Comparison of ENCODE assay signal across 11 cellular contexts in the genomic region with DNA sequence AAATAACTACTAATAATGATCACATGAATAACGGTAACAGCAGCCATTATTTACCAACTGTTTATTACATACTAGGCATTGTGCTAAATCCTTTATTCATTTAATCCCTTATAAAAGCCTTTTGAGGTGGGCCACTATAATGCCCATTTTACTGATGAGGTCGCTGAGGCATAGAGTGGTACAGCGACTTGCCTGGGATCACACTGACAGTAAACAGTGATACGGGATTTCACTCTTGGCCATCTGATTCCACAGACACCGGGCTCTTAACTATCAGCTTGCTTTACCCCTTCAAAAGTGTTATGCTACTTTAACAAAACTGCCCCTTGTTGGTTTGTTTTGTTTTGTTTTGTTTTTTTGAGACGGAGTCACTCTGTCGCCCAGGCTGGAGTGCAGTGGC. TPM values are rescaled to one million over a fixed set of nuclear protein-coding genes. Genes with fewer than 3 reads are reported as not detected.
DNase-seq lines count a peak whose midpoint lies in the region; ATAC-seq, FAIRE-seq and TF ChIP-seq lines count a peak whose summit lies in the region.
"Had no signal": no experiment of that assay in that cellular context is flagged by ENCODE, and none has a peak within 500 bp of the region (broad histone marks: within the 10 kb centered on the region; RNA-seq: fewer than 3 reads in every experiment).

No MANE protein-coding gene starts in this region.

- H3K36me3 Mint-ChIP-seq in CD4-positive, alpha-beta T cell (ENCODE audit: low read depth), result peaks cover 23% of the 10 kb centered on the region
- H3K36me3 Mint-ChIP-seq in astrocyte (ENCODE audit: low read depth, unreplicated experiment), result peaks cover 8% of the 10 kb centered on the region

- DNase-seq in CD4-positive, alpha-beta T cell, result peak in 1 of 10 experiments; percentile 21
- DNase-seq in astrocyte (ENCODE audit: low read depth) (no peak), mucosa of descending colon (no peak), HCEC 1CT (no peak)
- DNase-seq: DMS 273 treated with DMSO at 0.1 percent for 48 hours, NCI-H345, sigmoid colon had no signal

- H3K27me3 Mint-ChIP-seq in CD4-positive, alpha-beta T cell, result no peaks in the 10 kb centered on the region
- no peaks in the 10 kb centered on the region for H3K27me3 Mint-ChIP-seq in astrocyte (ENCODE audit: low read depth, unreplicated experiment)

- H2AFZ ChIP-seq in KMS-11 (ENCODE audit: low read depth), result no peak overlapping the region
- H2AFZ ChIP-seq in astrocyte (ENCODE audit: low read depth, low read length), result no peak overlapping the region

- H3K4me3 ChIP-seq in KMS-11 (IDR thresholded peaks at IDR 0.05; ENCODE audit: insufficient read depth, low read depth, low read length), result no peak overlapping the region
- no peak overlapping the region for H3K4me3 ChIP-seq in astrocyte (ENCODE audit: insufficient read depth, low read depth, low read length)
- peak overlapping the region; percentile 33 for H3K4me3 ChIP-seq in neutrophil (ENCODE audit: low read depth in 1 of 2, low read length in 1 of 2)
- no peak overlapping the region for H3K4me3 ChIP-seq in mucosa of descending colon
- H3K4me3 ChIP-seq: sigmoid colon had no signal

- H4K20me1 ChIP-seq in KMS-11 (ENCODE audit: insufficient read depth) (no peaks in the 10 kb centered on the region), astrocyte (ENCODE audit: insufficient read depth, low read length) (peaks cover 8% of the 10 kb centered on the region)

- no peak for FAIRE-seq in astrocyte (lab: Jason Lieb, UNC)

- peaks cover 31% of the 10 kb centered on the region for H3K79me2 ChIP-seq in KMS-11 (ENCODE audit: insufficient read depth, low read depth)
- H3K79me2 ChIP-seq in astrocyte (ENCODE audit: insufficient read depth, low read length), result peaks cover 68% of the 10 kb centered on the region

- peak overlapping the region; percentile 83 for H3K4me3 Mint-ChIP-seq in CD4-positive, alpha-beta T cell
- H3K4me3 Mint-ChIP-seq in astrocyte (ENCODE audit: unreplicated experiment), result peak overlapping the region; percentile 71

- peaks cover 62% of the 10 kb centered on the region for H3K4me1 Mint-ChIP-seq in CD4-positive, alpha-beta T cell (ENCODE audit: low read depth)
- peaks cover 21% of the 10 kb centered on the region for H3K4me1 Mint-ChIP-seq in astrocyte (ENCODE audit: low read depth, unreplicated experiment)

- no peaks in the 10 kb centered on the region for H3K9me3 ChIP-seq in CD4-positive, alpha-beta T cell (ENCODE audit: control insufficient read depth, low read length)
- H3K9me3 ChIP-seq in astrocyte (ENCODE audit: insufficient read depth, low read depth, low read length) (no peaks in the 10 kb centered on the region), neutrophil (no peaks in the 10 kb centered on the region), mucosa of descending colon (no peaks in the 10 kb centered on the region)
- H3K9me3 ChIP-seq: heart right ventricle, sigmoid colon had no signal

- intact Hi-C loops in CD4-positive, alpha-beta T cell (cut with DNase I, micrococcal nuclease), result loop anchor here (5.0 to 10.0 kb wide), 10 partner anchors 35 to 962 kb away; a partner anchor contains a TSS
- intact Hi-C loops in mucosa of descending colon (cut with DNase I, micrococcal nuclease), result loop anchor here in 1 of 2 donors (5.0 kb wide), 1 partner anchor 145 kb away; no protein-coding TSS in a partner anchor

- H3K27me3 ChIP-seq in CD4-positive, alpha-beta T cell (ENCODE audit: control insufficient read depth, insufficient read depth, low read length), result no peaks in the 10 kb centered on the region
- H3K27me3 ChIP-seq in KMS-11 (ENCODE audit: insufficient read depth, low read depth) (no peaks in the 10 kb centered on the region), astrocyte (ENCODE audit: insufficient read depth, low read length) (no peaks in the 10 kb centered on the region), neutrophil (peaks cover 6% of the 10 kb centered on the region)
- H3K27me3 ChIP-seq: heart right ventricle, sigmoid colon had no signal

- peaks cover 2% of the 10 kb centered on the region for H3K9me3 Mint-ChIP-seq in CD4-positive, alpha-beta T cell
- H3K9me3 Mint-ChIP-seq in astrocyte (ENCODE audit: unreplicated experiment), result no peaks in the 10 kb centered on the region

- peak overlapping the region; percentile 89 for H3K27ac ChIP-seq in CD4-positive, alpha-beta T cell (ENCODE audit: low read depth, low read length)
- peak overlapping the region; percentile 84 for H3K27ac ChIP-seq in KMS-11
- H3K27ac ChIP-seq in astrocyte (ENCODE audit: low read depth, low read length), result peak overlapping the region; percentile 89
- peak overlapping the region; percentile 90 for H3K27ac ChIP-seq in neutrophil

- POLR2A ChIA-PET in CD4-positive, alpha-beta T cell (lab: Charles Lee), result interaction anchor here (0.9 to 2.6 kb wide), 8 partner anchors 19 to 725 kb away, joined by 3 to 47 read pairs (median 4); a partner anchor contains a TSS

- peak overlapping the region; percentile 74 for H3K4me2 ChIP-seq in KMS-11
- peak overlapping the region; percentile 51 for H3K4me2 ChIP-seq in astrocyte (ENCODE audit: low read length)

- CTCF ChIA-PET in CD4-positive, alpha-beta T cell (lab: Charles Lee), result interaction anchor here (0.7 to 1.9 kb wide), 3 partner anchors 23 to 343 kb away, joined by 3 to 17 read pairs (median 4); no protein-coding TSS in a partner anchor

- H3K9ac ChIP-seq in KMS-11 (peak overlapping the region; percentile 49; the same call in 1 of the 2 replicates), astrocyte (ENCODE audit: low read length) (peak overlapping the region; percentile 50)

- ATAC-seq in CD4-positive, alpha-beta T cell (ENCODE audit: poor library complexity), result no peak
- no peak for ATAC-seq in mucosa of descending colon
- no peak for ATAC-seq in GM19328 (IDR thresholded peaks at IDR 0.05; ENCODE audit: unreplicated experiment)

- H3K36me3 ChIP-seq in KMS-11 (ENCODE audit: insufficient read depth) (no peaks in the 10 kb centered on the region), astrocyte (ENCODE audit: insufficient read depth, low read length) (peaks cover 2% of the 10 kb centered on the region), neutrophil (peaks cover 5% of the 10 kb centered on the region), mucosa of descending colon (ENCODE audit: low read depth) (no peaks in the 10 kb centered on the region)

- peaks cover 44% of the 10 kb centered on the region for H3K4me1 ChIP-seq in KMS-11 (ENCODE audit: low read depth, poor library complexity, severe bottlenecking)
- peaks cover 15% of the 10 kb centered on the region for H3K4me1 ChIP-seq in astrocyte (ENCODE audit: insufficient read depth, low read length)
- H3K4me1 ChIP-seq in neutrophil (ENCODE audit: control insufficient read depth in 1 of 2, insufficient read depth in 1 of 2, low read depth in 1 of 2, low read length in 1 of 2), result peaks cover 55 to 68% of the 10 kb centered on the region in 2 experiments
- H3K4me1 ChIP-seq in mucosa of descending colon (ENCODE audit: low read depth), result peaks cover 25% of the 10 kb centered on the region

- TF ChIP-seq CTCF in CD4-positive, alpha-beta T cell (IDR thresholded peaks at IDR 0.05), result no peak
- TF ChIP-seq CTCF in KMS-11 (conservative IDR thresholded peaks at IDR 0.05; ENCODE audit: low read depth, low read length), result no peak
- no peak for TF ChIP-seq CTCF in astrocyte (IDR thresholded peaks at IDR 0.05; ENCODE audit: insufficient read depth, low read depth, low read length)
- TF ChIP-seq CTCF in neutrophil (IDR thresholded peaks at IDR 0.05), result no peak
- no peak for TF ChIP-seq CTCF in mucosa of descending colon (IDR thresholded peaks at IDR 0.05)

- peak overlapping the region; percentile 98 for H3K27ac Mint-ChIP-seq in CD4-positive, alpha-beta T cell
- peak overlapping the region; percentile 95 for H3K27ac Mint-ChIP-seq in astrocyte (ENCODE audit: unreplicated experiment)

RNA-seq across cellular contexts. Expression of a gene that starts 2.2 kb away (rescaled TPM):
- 10 to 100 TPM; 16.5 to 17.2 TPM for total RNA-seq in CD4-positive, alpha-beta T cell
- total RNA-seq in astrocyte (16.6 and 18.8 TPM in 2 replicates), mucosa of descending colon (10 to 100 TPM; 20.2 to 27.3 (median 21.0) TPM)

Comparison
In these comparisons a context has a peak if more than half of its experiments do, and no peak if none do; other contexts are left out.
1. H3K4me3 ChIP-seq: peak in neutrophil (2 of 2); none in KMS-11 (single experiment), astrocyte (single experiment) and mucosa of descending colon (single experiment).
2. Peak in every context shown above with its lines, with median percentiles within 50 percentile points of each other: H3K27ac ChIP-seq.